In genomic region chr12:1663440-1664132, GRCh38 we compare ENCODE assay signal across 11 cellular contexts. TPM values are rescaled to one million over a fixed set of nuclear protein-coding genes. Genes with fewer than 3 reads are reported as not detected.
DNase-seq lines count a peak whose midpoint lies in the region; ATAC-seq and TF ChIP-seq lines count a peak whose summit lies in the region.
"Had no signal": no experiment of that assay in that cellular context is flagged by ENCODE, and none has a peak within 500 bp of the region (broad histone marks: within the 10 kb centered on the region; RNA-seq: fewer than 3 reads in every experiment).

No MANE protein-coding gene starts in this region.

- H3K36me3 Mint-ChIP-seq in activated T-cell treated with anti-CD3 and anti-CD28 coated beads, Interleukin-2, amount 50 U/mL, for 24 hours (ENCODE audit: low read depth) = no peaks in the 10 kb centered on the region
- peaks cover 14% of the 10 kb centered on the region for H3K36me3 Mint-ChIP-seq in activated CD8-positive, alpha-beta T cell treated with anti-CD3 and anti-CD28 coated beads, Interleukin-2, amount 10 ng/mL, durations not matched to agents 7 days and 5 days (ENCODE audit: low read depth)

- DNase-seq in activated T-cell treated with anti-CD3 and anti-CD28 coated beads, Interleukin-2, amount 50 U/mL, for 24 hours = no peak
- no peak for DNase-seq in activated T-cell treated with anti-CD3 and anti-CD28 coated beads, Interleukin-2, amount 50 U/mL, for 48 hours
- DNase-seq in activated CD8-positive, alpha-beta T cell treated with anti-CD3 and anti-CD28 coated beads, Interleukin-2, amount 10 ng/mL, durations not matched to agents 7 days and 5 days = no peak
- DNase-seq in substantia nigra (lab: John Stamatoyannopoulos, UW) = no peak
- no peak for DNase-seq in NCI-H446 treated with DMSO at 0.1 percent for 48 hours (lab: John Stamatoyannopoulos, UW)
- no peak for DNase-seq in left colon
- no peak for DNase-seq in MG63
- DNase-seq: effector CD8-positive, alpha-beta T cell; hypothalamus had no signal

- H3K9me3 ChIP-seq in liver (ENCODE audit: control insufficient read depth in 4 of 4, low read length in 3 of 4) (no peaks in the 10 kb centered on the region), MG63 (no peaks in the 10 kb centered on the region)

- CTCF ChIA-PET in activated CD8-positive, alpha-beta T cell treated with anti-CD3 and anti-CD28 coated beads, Interleukin-2, amount 10 ng/mL, durations not matched to agents 7 days and 5 days (lab: Charles Lee) = no interaction called here

- H3K4me3 Mint-ChIP-seq in activated T-cell treated with anti-CD3 and anti-CD28 coated beads, Interleukin-2, amount 50 U/mL, for 24 hours = peak overlapping the region; percentile 67
- H3K4me3 Mint-ChIP-seq in activated CD8-positive, alpha-beta T cell treated with anti-CD3 and anti-CD28 coated beads, Interleukin-2, amount 10 ng/mL, durations not matched to agents 7 days and 5 days = peak overlapping the region; percentile 70

- no peak overlapping the region for H3K4me3 ChIP-seq in liver (ENCODE audit: low read depth in 1 of 3, low read length in 3 of 3)
- no peak overlapping the region for H3K4me3 ChIP-seq in MG63

- TF ChIP-seq CTCF in liver (IDR thresholded peaks at IDR 0.05; ENCODE audit: low read depth, low read length, missing input control) = no peak

- intact Hi-C loops in left colon (cut with DNase I, micrococcal nuclease) = no loop called here

- H3K27me3 ChIP-seq in liver (ENCODE audit: control insufficient read depth in 4 of 4, insufficient read depth in 4 of 4, low read length in 3 of 4) = no peaks in the 10 kb centered on the region
- H3K27me3 ChIP-seq in MG63 = no peaks in the 10 kb centered on the region

- no peaks in the 10 kb centered on the region for H3K27me3 Mint-ChIP-seq in activated T-cell treated with anti-CD3 and anti-CD28 coated beads, Interleukin-2, amount 50 U/mL, for 24 hours
- H3K27me3 Mint-ChIP-seq in activated CD8-positive, alpha-beta T cell treated with anti-CD3 and anti-CD28 coated beads, Interleukin-2, amount 10 ng/mL, durations not matched to agents 7 days and 5 days (ENCODE audit: low read depth) = no peaks in the 10 kb centered on the region

- H3K27ac ChIP-seq in liver (ENCODE audit: low read depth in 1 of 2, low read length in 2 of 2) = peak overlapping the region; percentile 86 to 91
- H3K27ac ChIP-seq in substantia nigra (ENCODE audit: low read depth, low read length, poor library complexity, severe bottlenecking) = peak overlapping the region; percentile 76

- no peak overlapping the region for H3K9ac ChIP-seq in liver (ENCODE audit: low read depth in 1 of 2, low read length in 2 of 2)

- WGBS in liver = 93% methylated on average over 11 of the region's 11 CpGs

- no peak overlapping the region for H3K27ac Mint-ChIP-seq in activated T-cell treated with anti-CD3 and anti-CD28 coated beads, Interleukin-2, amount 50 U/mL, for 24 hours
- peak overlapping the region; percentile 54 for H3K27ac Mint-ChIP-seq in activated CD8-positive, alpha-beta T cell treated with anti-CD3 and anti-CD28 coated beads, Interleukin-2, amount 10 ng/mL, durations not matched to agents 7 days and 5 days
- H3K27ac Mint-ChIP-seq: nephron progenitor cell had no signal

- no peaks in the 10 kb centered on the region for H3K36me3 ChIP-seq in liver (ENCODE audit: control insufficient read depth in 4 of 4, insufficient read depth in 3 of 4, low read depth in 1 of 4, low read length in 3 of 4)
- peaks cover 13% of the 10 kb centered on the region for H3K36me3 ChIP-seq in MG63

- no peak for TF ChIP-seq RAD21 in liver (IDR thresholded peaks at IDR 0.05)

- POLR2A ChIA-PET in activated CD8-positive, alpha-beta T cell treated with anti-CD3 and anti-CD28 coated beads, Interleukin-2, amount 10 ng/mL, durations not matched to agents 7 days and 5 days (lab: Charles Lee) = interaction anchor here (1.5 kb wide), 1 partner anchor 26 kb away, joined by 4 read pairs; no protein-coding TSS in a partner anchor

- peaks cover 6 to 26% (median 8%) of the 10 kb centered on the region in 4 donors for H3K4me1 ChIP-seq in liver (ENCODE audit: control insufficient read depth in 4 of 4, insufficient read depth in 4 of 4, low read length in 3 of 4)

- H3K4me1 Mint-ChIP-seq in activated T-cell treated with anti-CD3 and anti-CD28 coated beads, Interleukin-2, amount 50 U/mL, for 24 hours (ENCODE audit: low read depth) = peaks cover 43% of the 10 kb centered on the region
- H3K4me1 Mint-ChIP-seq in activated CD8-positive, alpha-beta T cell treated with anti-CD3 and anti-CD28 coated beads, Interleukin-2, amount 10 ng/mL, durations not matched to agents 7 days and 5 days (ENCODE audit: low read depth) = peaks cover 60% of the 10 kb centered on the region

- no peak for ATAC-seq in activated CD8-positive, alpha-beta T cell treated with anti-CD3 and anti-CD28 coated beads, Interleukin-2, amount 10 ng/mL, durations not matched to agents 7 days and 5 days
- no peak for ATAC-seq in left colon

- H3K9me3 Mint-ChIP-seq in activated T-cell treated with anti-CD3 and anti-CD28 coated beads, Interleukin-2, amount 50 U/mL, for 24 hours = no peaks in the 10 kb centered on the region
- no peaks in the 10 kb centered on the region for H3K9me3 Mint-ChIP-seq in activated CD8-positive, alpha-beta T cell treated with anti-CD3 and anti-CD28 coated beads, Interleukin-2, amount 10 ng/mL, durations not matched to agents 7 days and 5 days (ENCODE audit: insufficient read depth)

TF ChIP-seq in liver, 16 proteins besides CTCF, POLR2A, EP300 and RAD21:
- no peak for TF ChIP-seq EGR1 (IDR thresholded peaks at IDR 0.05; ENCODE audit: low read depth in 2 of 2)
- TF ChIP-seq SP1 (IDR thresholded peaks at IDR 0.05) = no peak
- no peak for TF ChIP-seq JUND (IDR thresholded peaks at IDR 0.05)
- no peak for TF ChIP-seq YY1 (IDR thresholded peaks at IDR 0.05)
- TF ChIP-seq HNF4G (IDR thresholded peaks at IDR 0.05) = no peak
- TF ChIP-seq FOXA1 (IDR thresholded peaks at IDR 0.05) = no peak
- no peak for TF ChIP-seq TAF1 (conservative IDR thresholded peaks at IDR 0.05)
- no peak for TF ChIP-seq NR2F2 (IDR thresholded peaks at IDR 0.05)

RNA-seq across cellular contexts. Expression of gene ADIPOR2, which starts 27.3 kb away (rescaled TPM):
- total RNA-seq in activated CD8-positive, alpha-beta T cell treated with anti-CD3 and anti-CD28 coated beads, Interleukin-2, amount 10 ng/mL, durations not matched to agents 7 days and 5 days = 10 to 100 TPM; 64.4 to 68.3 TPM
- total RNA-seq in liver (10 to 100 TPM; 42.5 to 68.3 TPM), left colon (100 to 1,000 TPM; 100 to 111 TPM)
- polyA plus RNA-seq in liver = 10 to 100 TPM; 26.6 to 40.8 TPM
- total RNA-seq in MG63 (2014; rRNA removed; shearing (Covaris generic); ENCODE audit: low replicate concordance) = 41.6 and 50.4 TPM in 2 replicates

RNA-seq across cellular contexts. Expression of gene WNT5B, which starts 34.6 kb away (rescaled TPM):
- total RNA-seq in activated CD8-positive, alpha-beta T cell treated with anti-CD3 and anti-CD28 coated beads, Interleukin-2, amount 10 ng/mL, durations not matched to agents 7 days and 5 days = not detected
- total RNA-seq in liver (1 to 10 TPM in 1 of 2 donors, under 1 TPM in 1; 0.59 to 2.4 TPM), left colon (1 to 10 TPM; 4.5 to 9.4 TPM)
- 1 to 10 TPM in 1 of 2 donors, under 1 TPM in 1; 0.92 to 1.0 TPM for polyA plus RNA-seq in liver
- 208 and 341 TPM in 2 replicates for total RNA-seq in MG63 (2014; rRNA removed; shearing (Covaris generic); ENCODE audit: low replicate concordance)

Comparison
In these comparisons a context has a peak if more than half of its experiments do, and no peak if none do; other contexts are left out.
1. RNA of gene WNT5B, which starts 34.6 kb away (total RNA-seq): 208 to 341 TPM in MG63; 4.5 to 9.4 TPM in left colon, 0.59 to 2.4 TPM in liver and not detected in activated CD8-positive, alpha-beta T cell treated with anti-CD3 and anti-CD28 coated beads, Interleukin-2, amount 10 ng/mL, durations not matched to agents 7 days and 5 days; every median in the first group is over 10 times any median in the second.